ENCODE assay signal across 21 cellular contexts in the genomic region with DNA sequence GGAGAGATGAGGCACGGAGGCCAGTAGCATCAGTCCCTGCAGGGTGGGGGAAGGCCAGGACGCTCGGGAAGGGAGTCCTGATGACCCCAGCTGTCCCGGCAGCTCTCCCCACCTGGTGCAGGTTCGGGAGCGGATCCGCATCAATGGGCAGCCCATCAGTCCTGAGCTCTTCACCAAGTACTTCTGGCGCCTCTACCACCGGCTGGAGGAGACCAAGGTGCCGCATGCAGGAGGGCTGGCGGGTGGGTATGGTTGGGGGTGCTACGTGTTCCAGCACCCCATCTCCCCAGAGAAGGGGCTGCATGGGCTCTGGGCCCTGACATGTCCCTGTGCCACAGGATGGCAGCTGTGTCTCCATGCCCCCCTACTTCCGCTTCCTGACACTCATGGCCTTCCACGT. TPM values are rescaled to one million over a fixed set of nuclear protein-coding genes. Genes with fewer than 3 reads are reported as not detected.
DNase-seq lines count a peak whose midpoint lies in the region; ATAC-seq and TF ChIP-seq lines count a peak whose summit lies in the region.
"Had no signal": no experiment of that assay in that cellular context is flagged by ENCODE, and none has a peak within 500 bp of the region (broad histone marks: within the 10 kb centered on the region; RNA-seq: fewer than 3 reads in every experiment).

No MANE protein-coding gene starts in this region.

- DNase-seq in T-helper 2 cell treated with Interferon-gamma antibody and Interleukin-4, amounts not matched to agents 5 μg/mL and 100 μg/mL, for 36 hours (ENCODE audit: low spot score), result no peak
- DNase-seq in T-helper 2 cell, result no peak
- peak; percentile 49 for DNase-seq in natural killer cell treated with Interleukin-12 subunit alpha and Interleukin-12 subunit beta and Interleukin-15 and Interleukin-18, amount 100 ng/mL, for 72 hours (ENCODE audit: low spot score)
- DNase-seq in natural killer cell, result no peak
- no peak for DNase-seq in T-helper 17 cell
- DNase-seq in stimulated activated naive CD8-positive, alpha-beta T cell treated with anti-CD3 and anti-CD28 coated beads, Interleukin-15, amount 100 ng/mL, for 72 hours, result no peak
- no peak for DNase-seq in AML-193 (lab: John Stamatoyannopoulos, UW)
- no peak for DNase-seq in GM03348 (ENCODE audit: low spot score)
- DNase-seq: ACHN, EL, GF-D8, MM.1S, NCI-H1048, NCI-H1417 treated with DMSO at 0.1 percent for 48 hours, NCI-H187 treated with DMSO at 0.1 percent for 48 hours, NCI-H2107, NCI-H446 treated with DMSO at 0.1 percent for 48 hours, NCI-H526 treated with DMSO at 0.1 percent for 48 hours, SHP77 had no signal

- H3K9me3 Mint-ChIP-seq in T-helper 2 cell treated with Interferon-gamma antibody and Interleukin-4, amounts not matched to agents 5 μg/mL and 100 μg/mL, for 36 hours, result no peaks in the 10 kb centered on the region
- H3K9me3 Mint-ChIP-seq in natural killer cell treated with Interleukin-12 subunit alpha and Interleukin-12 subunit beta and Interleukin-15 and Interleukin-18, amount 100 ng/mL, for 72 hours, result no peaks in the 10 kb centered on the region
- no peaks in the 10 kb centered on the region for H3K9me3 Mint-ChIP-seq in natural killer cell
- no peaks in the 10 kb centered on the region for H3K9me3 Mint-ChIP-seq in stimulated activated naive CD8-positive, alpha-beta T cell treated with anti-CD3 and anti-CD28 coated beads, Interleukin-15, amount 100 ng/mL, for 72 hours

- peaks cover 33% of the 10 kb centered on the region for H3K36me3 Mint-ChIP-seq in T-helper 2 cell treated with Interferon-gamma antibody and Interleukin-4, amounts not matched to agents 5 μg/mL and 100 μg/mL, for 36 hours (ENCODE audit: low read depth)
- H3K36me3 Mint-ChIP-seq in natural killer cell treated with Interleukin-12 subunit alpha and Interleukin-12 subunit beta and Interleukin-15 and Interleukin-18, amount 100 ng/mL, for 72 hours, result no peaks in the 10 kb centered on the region
- H3K36me3 Mint-ChIP-seq in natural killer cell (no peaks in the 10 kb centered on the region), T-helper 17 cell (ENCODE audit: low read depth) (no peaks in the 10 kb centered on the region)

- peak overlapping the region; percentile 45 for H3K27ac Mint-ChIP-seq in T-helper 2 cell treated with Interferon-gamma antibody and Interleukin-4, amounts not matched to agents 5 μg/mL and 100 μg/mL, for 36 hours
- H3K27ac Mint-ChIP-seq in natural killer cell treated with Interleukin-12 subunit alpha and Interleukin-12 subunit beta and Interleukin-15 and Interleukin-18, amount 100 ng/mL, for 72 hours, result no peak overlapping the region
- H3K27ac Mint-ChIP-seq in natural killer cell (no peak overlapping the region), T-helper 17 cell (peak overlapping the region; percentile 39)
- H3K27ac Mint-ChIP-seq in stimulated activated naive CD8-positive, alpha-beta T cell treated with anti-CD3 and anti-CD28 coated beads, Interleukin-15, amount 100 ng/mL, for 72 hours, result peak overlapping the region; percentile 87 to 90

- H3K27me3 Mint-ChIP-seq in T-helper 2 cell treated with Interferon-gamma antibody and Interleukin-4, amounts not matched to agents 5 μg/mL and 100 μg/mL, for 36 hours (ENCODE audit: low read depth), result no peaks in the 10 kb centered on the region
- no peaks in the 10 kb centered on the region for H3K27me3 Mint-ChIP-seq in natural killer cell treated with Interleukin-12 subunit alpha and Interleukin-12 subunit beta and Interleukin-15 and Interleukin-18, amount 100 ng/mL, for 72 hours
- no peaks in the 10 kb centered on the region for H3K27me3 Mint-ChIP-seq in natural killer cell (ENCODE audit: low read depth in 2 of 2)
- no peaks in the 10 kb centered on the region for H3K27me3 Mint-ChIP-seq in T-helper 17 cell
- no peaks in the 10 kb centered on the region for H3K27me3 Mint-ChIP-seq in stimulated activated naive CD8-positive, alpha-beta T cell treated with anti-CD3 and anti-CD28 coated beads, Interleukin-15, amount 100 ng/mL, for 72 hours

- no peak for TF ChIP-seq CTCF in natural killer cell (IDR thresholded peaks at IDR 0.05)

- H3K4me3 Mint-ChIP-seq in T-helper 2 cell treated with Interferon-gamma antibody and Interleukin-4, amounts not matched to agents 5 μg/mL and 100 μg/mL, for 36 hours, result no peak overlapping the region
- no peak overlapping the region for H3K4me3 Mint-ChIP-seq in natural killer cell treated with Interleukin-12 subunit alpha and Interleukin-12 subunit beta and Interleukin-15 and Interleukin-18, amount 100 ng/mL, for 72 hours
- H3K4me3 Mint-ChIP-seq in natural killer cell (no peak overlapping the region), T-helper 17 cell (no peak overlapping the region)
- no peak overlapping the region for H3K4me3 Mint-ChIP-seq in stimulated activated naive CD8-positive, alpha-beta T cell treated with anti-CD3 and anti-CD28 coated beads, Interleukin-15, amount 100 ng/mL, for 72 hours

- ATAC-seq in natural killer cell treated with Interleukin-12 subunit alpha and Interleukin-12 subunit beta and Interleukin-15 and Interleukin-18, amount 100 ng/mL, for 72 hours, result no peak
- ATAC-seq in natural killer cell, result no peak
- ATAC-seq in T-helper 17 cell, result no peak
- ATAC-seq in stimulated activated naive CD8-positive, alpha-beta T cell treated with anti-CD3 and anti-CD28 coated beads, Interleukin-15, amount 100 ng/mL, for 72 hours, result no peak
- ATAC-seq: K562 had no signal

- H3K9me3 ChIP-seq in T-helper 17 cell (ENCODE audit: control insufficient read depth, low read length, poor library complexity, severe bottlenecking), result no peaks in the 10 kb centered on the region

- intact Hi-C loops in natural killer cell (cut with micrococcal nuclease), result no loop called here

- peaks cover 13% of the 10 kb centered on the region for H3K4me1 Mint-ChIP-seq in T-helper 2 cell treated with Interferon-gamma antibody and Interleukin-4, amounts not matched to agents 5 μg/mL and 100 μg/mL, for 36 hours (ENCODE audit: low read depth)
- H3K4me1 Mint-ChIP-seq in natural killer cell treated with Interleukin-12 subunit alpha and Interleukin-12 subunit beta and Interleukin-15 and Interleukin-18, amount 100 ng/mL, for 72 hours (ENCODE audit: low read depth in 2 of 2), result peaks cover 6 to 11% of the 10 kb centered on the region in 2 donors
- H3K4me1 Mint-ChIP-seq in natural killer cell, result peaks cover 14 to 26% of the 10 kb centered on the region in 2 donors
- H3K4me1 Mint-ChIP-seq in T-helper 17 cell, result peaks cover 13% of the 10 kb centered on the region
- H3K4me1 Mint-ChIP-seq in stimulated activated naive CD8-positive, alpha-beta T cell treated with anti-CD3 and anti-CD28 coated beads, Interleukin-15, amount 100 ng/mL, for 72 hours, result peaks cover 34% of the 10 kb centered on the region

RNA-seq across cellular contexts. Expression of gene FPGS, which starts 4.2 kb away (rescaled TPM):
- 100 to 1,000 TPM in 1 of 2 donors, 10 to 100 TPM in 1; 96.0 to 150 TPM for total RNA-seq in natural killer cell treated with Interleukin-12 subunit alpha and Interleukin-12 subunit beta and Interleukin-15 and Interleukin-18, amount 100 ng/mL, for 72 hours
- total RNA-seq in natural killer cell (100 to 1,000 TPM in 2 of 3 donors, 10 to 100 TPM in 1; 99.1 to 108 (median 107) TPM), T-helper 17 cell (10 to 100 TPM; 71.2 to 80.6 TPM)

RNA-seq across cellular contexts. Expression of gene CDK9, which starts 21.0 kb away (rescaled TPM):
- total RNA-seq in natural killer cell treated with Interleukin-12 subunit alpha and Interleukin-12 subunit beta and Interleukin-15 and Interleukin-18, amount 100 ng/mL, for 72 hours, result 100 to 1,000 TPM; 119 to 132 TPM
- 100 to 1,000 TPM; 181 to 207 (median 188) TPM for total RNA-seq in natural killer cell
- total RNA-seq in T-helper 17 cell, result 100 to 1,000 TPM; 107 to 123 TPM

RNA-seq across cellular contexts. Expression of gene SH2D3C, which starts 28.4 kb away (rescaled TPM):
- 10 to 100 TPM; 23.9 to 29.1 TPM for total RNA-seq in natural killer cell treated with Interleukin-12 subunit alpha and Interleukin-12 subunit beta and Interleukin-15 and Interleukin-18, amount 100 ng/mL, for 72 hours
- 10 to 100 TPM; 42.8 to 86.8 (median 56.6) TPM for total RNA-seq in natural killer cell
- 10 to 100 TPM; 15.9 to 27.2 TPM for total RNA-seq in T-helper 17 cell
- total RNA-seq: LHCN-M2 had no signal

RNA-seq across cellular contexts. Expression of gene ENG, which starts 47.6 kb away (rescaled TPM):
- 10 to 100 TPM; 12.7 to 34.1 TPM for total RNA-seq in natural killer cell treated with Interleukin-12 subunit alpha and Interleukin-12 subunit beta and Interleukin-15 and Interleukin-18, amount 100 ng/mL, for 72 hours
- 10 to 100 TPM in 2 of 3 donors, 1 to 10 TPM in 1; 8.5 to 13.6 (median 12.3) TPM for total RNA-seq in natural killer cell
- total RNA-seq in T-helper 17 cell, result 1 to 10 TPM; 3.2 to 6.4 TPM

Comparison
In these comparisons a context has a peak if more than half of its experiments do, and no peak if none do; other contexts are left out.
1. H3K27ac Mint-ChIP-seq: peak in T-helper 2 cell treated with Interferon-gamma antibody and Interleukin-4, amounts not matched to agents 5 μg/mL and 100 μg/mL, for 36 hours (single experiment), T-helper 17 cell (single experiment) and stimulated activated naive CD8-positive, alpha-beta T cell treated with anti-CD3 and anti-CD28 coated beads, Interleukin-15, amount 100 ng/mL, for 72 hours (2 of 2); none in natural killer cell treated with Interleukin-12 subunit alpha and Interleukin-12 subunit beta and Interleukin-15 and Interleukin-18, amount 100 ng/mL, for 72 hours (0 of 2) and natural killer cell (0 of 2).